ENCODE assay signal across 1 cellular context in genomic region chr6:52261229-52261628, GRCh38.
TF ChIP-seq lines count a peak whose summit lies in the region.

No MANE protein-coding gene starts in this region.

TF ChIP-seq in SK-N-SH treated with all-trans-retinoic acid at 6 μM for 48 hours, 23 proteins besides CTCF, POLR2A, EP300 and RAD21 (continued from another document):
- TF ChIP-seq CSRNP3 (CRISPR knock-in tag; IDR thresholded peaks at IDR 0.05) (no peak), TCF4 (CRISPR knock-in tag; IDR thresholded peaks at IDR 0.05; ENCODE audit: borderline replicate concordance) (no peak), PPARA (CRISPR knock-in tag; IDR thresholded peaks at IDR 0.05; ENCODE audit: borderline replicate concordance) (no peak), ZNF565 (CRISPR knock-in tag; conservative IDR thresholded peaks at IDR 0.05; ENCODE audit: low read depth) (no peak), ISL1 (CRISPR knock-in tag; IDR thresholded peaks at IDR 0.05) (no peak), SNAI2 (CRISPR knock-in tag; IDR thresholded peaks at IDR 0.05) (no peak), ARNTL (CRISPR knock-in tag; IDR thresholded peaks at IDR 0.05; ENCODE audit: borderline replicate concordance, low read depth) (no peak), ZNF8 (CRISPR knock-in tag; IDR thresholded peaks at IDR 0.05) (no peak)
